Comparison of ENCODE assay signal across 1 cellular context in the genomic region with DNA sequence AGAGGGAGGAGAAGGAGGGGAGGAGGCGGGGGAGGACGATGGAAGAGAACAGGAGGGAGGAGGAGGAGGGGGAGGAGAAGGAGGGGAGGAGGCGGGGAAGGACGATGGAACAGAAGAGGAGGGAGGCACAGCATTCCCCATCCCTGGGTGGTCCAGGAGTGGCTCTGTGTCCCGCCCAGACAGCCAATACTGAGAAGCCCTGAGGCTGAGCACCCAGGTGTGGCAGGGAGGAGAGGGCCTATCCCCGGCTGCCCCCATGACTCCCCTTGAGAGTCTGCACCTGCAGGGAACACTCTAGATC.
TF ChIP-seq lines count a peak whose summit lies in the region.

No MANE protein-coding gene starts in this region.

TF ChIP-seq in H1, 55 proteins besides CTCF, POLR2A, EP300 and RAD21 (continued from another document):
- TF ChIP-seq ATF3 (IDR thresholded peaks at IDR 0.05; ENCODE audit: insufficient read depth, low read depth, low read length) (no peak), RNF2 (IDR thresholded peaks at IDR 0.05; ENCODE audit: borderline replicate concordance, low read depth, low read length, missing control alignments, poor library complexity, severe bottlenecking) (no peak)
TF ChIP-seq in H1: peak in this region for 0.
